ENCODE assay signal across 8 cellular contexts in genomic region chr1:229579101-229579651, GRCh38. TPM values are rescaled to one million over a fixed set of nuclear protein-coding genes. Genes with fewer than 3 reads are reported as not detected.
DNase-seq lines count a peak whose midpoint lies in the region; ATAC-seq and TF ChIP-seq lines count a peak whose summit lies in the region.

No MANE protein-coding gene starts in this region.

- TF ChIP-seq POLR2A in stomach (IDR thresholded peaks at IDR 0.05) = no peak

- DNase-seq in EL (peak; percentile 20), NCI-H1694 treated with DMSO at 0.1 percent for 48 hours (lab: John Stamatoyannopoulos, UW) (peak; percentile 71), activated B cell treated with CpG ODN at 0.5 μM for 24 hours (no peak), right cardiac atrium (peak; percentile 69 to 86 (median 83)), stomach (no peak), RWPE1 (ENCODE audit: low spot score) (no peak), H4 (ENCODE audit: low spot score) (no peak)

- WGBS in right cardiac atrium = 7% methylated on average over 9 of the region's 9 CpGs
- 32 to 44% (median 36%) methylated on average over 9 of the region's 9 CpGs for WGBS in stomach, 5 donors

- H3K9me3 Mint-ChIP-seq in activated B cell treated with CpG ODN at 0.5 μM for 24 hours = no peaks in the 10 kb centered on the region

- no peaks in the 10 kb centered on the region for H3K36me3 ChIP-seq in stomach

- ATAC-seq in HG02588 (IDR thresholded peaks at IDR 0.05; ENCODE audit: unreplicated experiment) = peak; percentile 80
- ATAC-seq in activated B cell treated with CpG ODN at 0.5 μM for 24 hours (ENCODE audit: low read depth) = peak; percentile 91
- peak; percentile 92 to 94 for ATAC-seq in right cardiac atrium

- POLR2A ChIA-PET in activated B cell treated with CpG ODN at 0.5 μM for 24 hours (lab: Charles Lee) (interaction anchor here (1.3 kb wide), 1 partner anchor 20 kb away, joined by 9 read pairs; the partner anchor contains the start of gene ABCB10), RWPE1 (lab: Yijun Ruan, JAX; ENCODE audit: low non-redundant PET) (no interaction called here)

- TF ChIP-seq CTCF in activated B cell treated with CpG ODN at 0.5 μM for 24 hours (IDR thresholded peaks at IDR 0.05) (no peak), stomach (IDR thresholded peaks at IDR 0.05) (no peak), RWPE1 (conservative IDR thresholded peaks at IDR 0.05; ENCODE audit: low read depth) (no peak)

- H3K27ac ChIP-seq in right cardiac atrium (ENCODE audit: low read length) = peak overlapping the region; percentile 62
- H3K27ac ChIP-seq in stomach = peak overlapping the region; percentile 2 to 61 (median 9)
- H3K27ac ChIP-seq in RWPE1 = no peak overlapping the region

- CTCF ChIA-PET in activated B cell treated with CpG ODN at 0.5 μM for 24 hours (lab: Charles Lee) = interaction anchor here (0.7 to 1.3 kb wide), 3 partner anchors 18 to 683 kb away, joined by 3 to 7 read pairs (median 3); partner anchors contain the start of gene ABCB10
- CTCF ChIA-PET in RWPE1 (lab: Yijun Ruan, JAX) = interaction anchor here (0.8 kb wide), 1 partner anchor 11 kb away, joined by 4 read pairs; no protein-coding TSS in a partner anchor

- no peaks in the 10 kb centered on the region for H3K27me3 Mint-ChIP-seq in activated B cell treated with CpG ODN at 0.5 μM for 24 hours

- H3K4me3 ChIP-seq in right cardiac atrium (ENCODE audit: low read length) (no peak overlapping the region), stomach (no peak overlapping the region)

- H3K4me3 Mint-ChIP-seq in activated B cell treated with CpG ODN at 0.5 μM for 24 hours = peak overlapping the region; percentile 77

- peak overlapping the region; percentile 69 for H3K27ac Mint-ChIP-seq in activated B cell treated with CpG ODN at 0.5 μM for 24 hours

- peaks cover 4% of the 10 kb centered on the region for H3K4me1 ChIP-seq in right cardiac atrium (ENCODE audit: control insufficient read depth, insufficient read depth, low read length)
- peaks cover 13 to 27% (median 23%) of the 10 kb centered on the region in 4 donors for H3K4me1 ChIP-seq in stomach

- H3K27me3 ChIP-seq in right cardiac atrium (ENCODE audit: control insufficient read depth, insufficient read depth) = no peaks in the 10 kb centered on the region
- no peaks in the 10 kb centered on the region for H3K27me3 ChIP-seq in stomach

- H3K36me3 Mint-ChIP-seq in activated B cell treated with CpG ODN at 0.5 μM for 24 hours (ENCODE audit: low read depth) = no peaks in the 10 kb centered on the region

- H3K9me3 ChIP-seq in right cardiac atrium (ENCODE audit: control insufficient read depth, low read length) = no peaks in the 10 kb centered on the region
- H3K9me3 ChIP-seq in stomach = no peaks in the 10 kb centered on the region

- no peak for TF ChIP-seq EP300 in stomach (IDR thresholded peaks at IDR 0.05)

- peaks cover 13% of the 10 kb centered on the region for H3K4me1 Mint-ChIP-seq in activated B cell treated with CpG ODN at 0.5 μM for 24 hours

- intact Hi-C loops in activated B cell treated with CpG ODN at 0.5 μM for 24 hours (cut with micrococcal nuclease) = loop anchor here (1.0 kb wide), 2 partner anchors 20 to 47 kb away; partner anchors contain the start of genes TAF5L and URB2
- intact Hi-C loops in right cardiac atrium (cut with DNase I) = no loop called here
- intact Hi-C loops in stomach (cut with DNase I; ENCODE audit: low total_unique reads) = no loop called here

RNA-seq across cellular contexts. Expression of gene ABCB10, which starts 20.7 kb away (rescaled TPM):
- total RNA-seq in activated B cell treated with CpG ODN at 0.5 μM for 24 hours = 11.7 and 14.5 TPM in 2 replicates
- 10 to 100 TPM in 3 of 4 donors, 1 to 10 TPM in 1; 9.7 to 15.5 (median 11.5) TPM for total RNA-seq in right cardiac atrium
- polyA plus RNA-seq in right cardiac atrium = 5.4 TPM
- total RNA-seq in stomach = 10 to 100 TPM in 4 of 5 donors, 1 to 10 TPM in 1; 3.5 to 24.2 (median 19.7) TPM
- polyA plus RNA-seq in stomach = 1 to 10 TPM; 2.7 to 7.1 (median 3.2) TPM
- 8.9 and 13.6 TPM in 2 replicates for total RNA-seq in H4 (2014; rRNA removed; shearing (Covaris generic))

RNA-seq across cellular contexts. Expression of gene TAF5L, which starts 46.7 kb away (rescaled TPM):
- total RNA-seq in activated B cell treated with CpG ODN at 0.5 μM for 24 hours (22.0 and 24.4 TPM in 2 replicates), right cardiac atrium (10 to 100 TPM; 10.6 to 19.2 (median 12.1) TPM), stomach (10 to 100 TPM in 3 of 5 donors, 1 to 10 TPM in 1, under 1 TPM in 1; 0.29 to 33.8 (median 18.4) TPM)
- polyA plus RNA-seq in right cardiac atrium (6.9 TPM), stomach (1 to 10 TPM; 5.9 to 9.5 (median 8.2) TPM)
- 10.7 and 13.9 TPM in 2 replicates for total RNA-seq in H4 (2014; rRNA removed; shearing (Covaris generic))

RNA-seq across cellular contexts. Expression of gene URB2, which starts 46.9 kb away (rescaled TPM):
- total RNA-seq in activated B cell treated with CpG ODN at 0.5 μM for 24 hours = 17.4 and 21.8 TPM in 2 replicates
- total RNA-seq in right cardiac atrium = 1 to 10 TPM; 3.5 to 7.5 (median 4.2) TPM
- 1.9 TPM for polyA plus RNA-seq in right cardiac atrium
- 10 to 100 TPM in 2 of 5 donors, 1 to 10 TPM in 2, not detected in 1; 4.1 to 16.8 (median 8.5) TPM for total RNA-seq in stomach
- polyA plus RNA-seq in stomach = 1 to 10 TPM; 1.5 to 1.7 (median 1.5) TPM
- total RNA-seq in H4 (2014; rRNA removed; shearing (Covaris generic)) = 7.0 and 7.9 TPM in 2 replicates

Comparison
In these comparisons a context has a peak if more than half of its experiments do, and no peak if none do; other contexts are left out.
1. DNase-seq: peak in EL (single experiment), NCI-H1694 treated with DMSO at 0.1 percent for 48 hours (single experiment) and right cardiac atrium (3 of 3); none in activated B cell treated with CpG ODN at 0.5 μM for 24 hours (single experiment), stomach (single experiment), RWPE1 (single experiment) and H4 (single experiment).
2. Peak in every context shown above with its lines, with median percentiles within 50 percentile points of each other: ATAC-seq.